Comparison of ENCODE assay signal across 23 cellular contexts in the genomic region with DNA sequence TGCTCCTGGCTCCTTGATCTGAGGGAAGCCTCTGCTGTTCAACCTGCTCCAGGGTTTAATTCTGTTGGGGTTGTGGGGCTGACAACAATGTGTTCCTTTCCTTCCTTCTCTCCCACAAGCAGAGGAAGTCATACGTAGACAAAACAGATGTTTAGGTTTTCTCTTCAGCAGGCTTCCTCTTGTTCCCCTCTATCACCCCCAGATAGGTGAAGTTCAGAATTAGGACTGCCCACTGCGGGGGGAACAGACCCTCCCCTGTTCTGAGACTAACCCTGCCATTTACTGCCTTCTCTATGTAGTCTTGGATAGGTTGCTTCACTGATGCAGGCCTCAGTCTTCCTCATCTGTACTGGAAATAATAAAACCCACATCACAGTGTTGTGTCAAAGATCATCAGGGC.
"Had no signal": no experiment of that assay in that cellular context is flagged by ENCODE, and none has a peak within 500 bp of the region (broad histone marks: within the 10 kb centered on the region; RNA-seq: fewer than 3 reads in every experiment).

No MANE protein-coding gene starts in this region.

- H3K4me3 Mint-ChIP-seq: activated CD8-positive, alpha-beta T cell treated with anti-CD3 and anti-CD28 coated beads for 36 hours; activated naive CD4-positive, alpha-beta T cell treated with anti-CD3 and anti-CD28 coated beads, Interleukin-2, amount 10 ng/mL, durations not matched to agents 7 days and 5 days; activated naive CD8-positive, alpha-beta T cell treated with anti-CD3 and anti-CD28 coated beads for 36 hours; activated T-cell treated with anti-CD3 and anti-CD28 coated beads, Interleukin-2, amount 50 U/mL, for 72 hours had no signal

- H3K27ac Mint-ChIP-seq: activated CD8-positive, alpha-beta T cell treated with anti-CD3 and anti-CD28 coated beads for 36 hours; activated naive CD4-positive, alpha-beta T cell treated with anti-CD3 and anti-CD28 coated beads, Interleukin-2, amount 10 ng/mL, durations not matched to agents 7 days and 5 days; activated naive CD8-positive, alpha-beta T cell treated with anti-CD3 and anti-CD28 coated beads for 36 hours; activated T-cell treated with anti-CD3 and anti-CD28 coated beads, Interleukin-2, amount 50 U/mL, for 72 hours; activated T-helper 2 cell treated with anti-CD3 and anti-CD28 coated beads, Interferon-gamma antibody, Interleukin-2, Interleukin-4, amounts not matched to agents 10 μg/mL and 5 μg/mL and 100 μg/mL, durations not matched to agents 14 hours and 24 hours and 36 hours had no signal

- H3K36me3 ChIP-seq: brain microvascular endothelial cell, cardiac muscle cell had no signal

- DNase-seq: activated CD4-positive, alpha-beta T cell treated with anti-CD3 and anti-CD28 coated beads for 4 hours; activated CD8-positive, alpha-beta memory T cell treated with anti-CD3 and anti-CD28 coated beads, Interleukin-2, amount 50 U/mL, for 4 hours; activated CD8-positive, alpha-beta T cell treated with anti-CD3 and anti-CD28 coated beads for 36 hours; activated gamma-delta T cell treated with Interleukin-2 at 50 U/mL for 16 hours; activated naive CD4-positive, alpha-beta T cell treated with anti-CD3 and anti-CD28 coated beads, Interleukin-2, amount 10 ng/mL, durations not matched to agents 7 days and 5 days; activated naive CD8-positive, alpha-beta T cell treated with anti-CD3 and anti-CD28 coated beads for 36 hours; activated T-cell treated with anti-CD3 and anti-CD28 coated beads, Interleukin-2, amount 50 U/mL, for 72 hours; brain microvascular endothelial cell; NCI-H1048; NCI-H146; NCI-H187 treated with DMSO at 0.1 percent for 48 hours; NCI-H2081 treated with DMSO at 0.1 percent for 48 hours; NCI-H2171 treated with DMSO at 0.1 percent for 48 hours; NCI-H226; NCI-H82; RPMI8226; T-helper 1 cell had no signal

- H3K27ac ChIP-seq: brain microvascular endothelial cell, cardiac muscle cell, SK-N-MC, VCaP had no signal

- H3K27me3 ChIP-seq: brain microvascular endothelial cell, cardiac muscle cell had no signal

- H3K9me3 Mint-ChIP-seq: activated CD8-positive, alpha-beta T cell treated with anti-CD3 and anti-CD28 coated beads for 36 hours had no signal

- H3K4me3 ChIP-seq: cardiac muscle cell, SK-N-MC had no signal

- ATAC-seq: activated CD4-positive, CD25-positive, alpha-beta regulatory T cell treated with anti-CD3 and anti-CD28 coated beads, Interleukin-2, amount 50 U/mL, for 24 hours; activated CD8-positive, alpha-beta T cell treated with anti-CD3 and anti-CD28 coated beads for 36 hours; activated T-cell treated with anti-CD3 and anti-CD28 coated beads, Interleukin-2, amount 50 U/mL, for 72 hours; Right ventricle myocardium inferior had no signal

- H3K36me3 Mint-ChIP-seq: activated naive CD8-positive, alpha-beta T cell treated with anti-CD3 and anti-CD28 coated beads for 36 hours had no signal
